In the genomic region with DNA sequence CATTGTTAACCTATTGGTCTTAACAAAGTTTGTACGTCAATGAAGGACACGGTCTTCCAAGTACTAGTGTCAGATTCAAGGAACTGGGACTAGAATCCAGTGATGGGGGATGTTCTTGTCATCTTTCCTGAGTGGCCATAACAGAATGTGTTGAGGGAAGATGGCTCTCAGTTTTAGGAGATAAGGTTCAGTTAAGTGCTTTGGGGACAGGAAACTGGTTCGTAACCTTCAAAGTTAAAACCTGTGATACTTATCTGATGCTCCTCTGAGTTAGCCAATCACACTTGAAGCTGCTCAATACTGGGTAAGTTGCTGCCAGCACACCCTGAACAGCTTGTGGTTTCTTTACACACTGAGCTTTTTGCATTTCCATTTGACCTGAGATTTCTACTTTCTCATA, we compare ENCODE assay signal across 1 cellular context.
TF ChIP-seq lines count a peak whose summit lies in the region.

No MANE protein-coding gene starts in this region.

TF ChIP-seq in K562, 482 proteins besides CTCF, POLR2A, EP300 and RAD21 (continued from another document and continues in another):
- TF ChIP-seq, protein P1, sequence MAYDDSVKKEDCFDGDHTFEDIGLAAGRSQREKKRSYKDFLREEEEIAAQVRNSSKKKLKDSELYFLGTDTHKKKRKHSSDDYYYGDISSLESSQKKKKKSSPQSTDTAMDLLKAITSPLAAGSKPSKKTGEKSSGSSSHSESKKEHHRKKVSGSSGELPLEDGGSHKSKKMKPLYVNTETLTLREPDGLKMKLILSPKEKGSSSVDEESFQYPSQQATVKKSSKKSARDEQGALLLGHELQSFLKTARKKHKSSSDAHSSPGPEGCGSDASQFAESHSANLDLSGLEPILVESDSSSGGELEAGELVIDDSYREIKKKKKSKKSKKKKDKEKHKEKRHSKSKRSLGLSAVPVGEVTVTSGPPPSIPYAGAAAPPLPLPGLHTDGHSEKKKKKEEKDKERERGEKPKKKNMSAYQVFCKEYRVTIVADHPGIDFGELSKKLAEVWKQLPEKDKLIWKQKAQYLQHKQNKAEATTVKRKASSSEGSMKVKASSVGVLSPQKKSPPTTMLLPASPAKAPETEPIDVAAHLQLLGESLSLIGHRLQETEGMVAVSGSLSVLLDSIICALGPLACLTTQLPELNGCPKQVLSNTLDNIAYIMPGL (CRISPR knock-in tag; IDR thresholded peaks at IDR 0.05) = no peak
- TF ChIP-seq ZNF354B (CRISPR knock-in tag; IDR thresholded peaks at IDR 0.05) = no peak
- TF ChIP-seq HDAC8 (tag; IDR thresholded peaks at IDR 0.05) = no peak
- no peak for TF ChIP-seq FOXJ3 (CRISPR knock-in tag; IDR thresholded peaks at IDR 0.05)
- no peak for TF ChIP-seq PCBP2 (IDR thresholded peaks at IDR 0.05; ENCODE audit: low read depth, low read length, poor library complexity, severe bottlenecking)
- no peak for TF ChIP-seq HLTF (IDR thresholded peaks at IDR 0.05)
- TF ChIP-seq, protein P2, sequence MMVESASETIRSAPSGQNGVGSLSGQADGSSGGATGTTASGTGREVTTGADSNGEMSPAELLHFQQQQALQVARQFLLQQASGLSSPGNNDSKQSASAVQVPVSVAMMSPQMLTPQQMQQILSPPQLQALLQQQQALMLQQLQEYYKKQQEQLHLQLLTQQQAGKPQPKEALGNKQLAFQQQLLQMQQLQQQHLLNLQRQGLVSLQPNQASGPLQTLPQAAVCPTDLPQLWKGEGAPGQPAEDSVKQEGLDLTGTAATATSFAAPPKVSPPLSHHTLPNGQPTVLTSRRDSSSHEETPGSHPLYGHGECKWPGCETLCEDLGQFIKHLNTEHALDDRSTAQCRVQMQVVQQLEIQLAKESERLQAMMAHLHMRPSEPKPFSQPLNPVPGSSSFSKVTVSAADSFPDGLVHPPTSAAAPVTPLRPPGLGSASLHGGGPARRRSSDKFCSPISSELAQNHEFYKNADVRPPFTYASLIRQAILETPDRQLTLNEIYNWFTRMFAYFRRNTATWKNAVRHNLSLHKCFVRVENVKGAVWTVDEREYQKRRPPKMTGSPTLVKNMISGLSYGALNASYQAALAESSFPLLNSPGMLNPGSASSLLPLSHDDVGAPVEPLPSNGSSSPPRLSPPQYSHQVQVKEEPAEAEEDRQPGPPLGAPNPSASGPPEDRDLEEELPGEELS (CRISPR knock-in tag; IDR thresholded peaks at IDR 0.05; ENCODE audit: borderline replicate concordance) = no peak
- no peak for TF ChIP-seq BRF2 (IDR thresholded peaks at IDR 0.05; ENCODE audit: borderline replicate concordance, insufficient read depth, insufficient read length)
- TF ChIP-seq LEF1 (IDR thresholded peaks at IDR 0.05) = peak; percentile 36; the same call in 1 of the 2 replicates
- no peak for TF ChIP-seq U2AF2 (optimal IDR thresholded peaks at IDR 0.05; ENCODE audit: low read depth, low read length)
- TF ChIP-seq COPS2 (conservative IDR thresholded peaks at IDR 0.05) = no peak
- TF ChIP-seq HDAC1 (IDR thresholded peaks at IDR 0.05) = peak in 1 of 2 experiments; percentile 57; a peak in 2 of 4 replicates
- TF ChIP-seq MED1 (CRISPR knock-in tag; IDR thresholded peaks at IDR 0.05; ENCODE audit: borderline replicate concordance) = no peak
- TF ChIP-seq GABPB2 (CRISPR knock-in tag; conservative IDR thresholded peaks at IDR 0.05) = no peak
- peak; percentile 25; the same call in 1 of the 2 replicates for TF ChIP-seq SOX6 (IDR thresholded peaks at IDR 0.05)
- TF ChIP-seq, protein P3, sequence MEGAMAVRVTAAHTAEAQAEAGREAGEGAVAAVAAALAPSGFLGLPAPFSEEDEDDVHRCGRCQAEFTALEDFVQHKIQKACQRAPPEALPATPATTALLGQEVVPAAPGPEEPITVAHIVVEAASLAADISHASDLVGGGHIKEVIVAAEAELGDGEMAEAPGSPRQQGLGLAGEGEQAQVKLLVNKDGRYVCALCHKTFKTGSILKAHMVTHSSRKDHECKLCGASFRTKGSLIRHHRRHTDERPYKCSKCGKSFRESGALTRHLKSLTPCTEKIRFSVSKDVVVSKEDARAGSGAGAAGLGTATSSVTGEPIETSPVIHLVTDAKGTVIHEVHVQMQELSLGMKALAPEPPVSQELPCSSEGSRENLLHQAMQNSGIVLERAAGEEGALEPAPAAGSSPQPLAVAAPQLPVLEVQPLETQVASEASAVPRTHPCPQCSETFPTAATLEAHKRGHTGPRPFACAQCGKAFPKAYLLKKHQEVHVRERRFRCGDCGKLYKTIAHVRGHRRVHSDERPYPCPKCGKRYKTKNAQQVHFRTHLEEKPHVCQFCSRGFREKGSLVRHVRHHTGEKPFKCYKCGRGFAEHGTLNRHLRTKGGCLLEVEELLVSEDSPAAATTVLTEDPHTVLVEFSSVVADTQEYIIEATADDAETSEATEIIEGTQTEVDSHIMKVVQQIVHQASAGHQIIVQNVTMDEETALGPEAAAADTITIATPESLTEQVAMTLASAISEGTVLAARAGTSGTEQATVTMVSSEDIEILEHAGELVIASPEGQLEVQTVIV (CRISPR knock-in tag; IDR thresholded peaks at IDR 0.05; ENCODE audit: borderline replicate concordance) = no peak
- TF ChIP-seq SIX5 (IDR thresholded peaks at IDR 0.05; ENCODE audit: borderline replicate concordance in 1 of 2, insufficient read depth in 1 of 2, low read depth in 1 of 2, low read length in 2 of 2) = no peak
- no peak for TF ChIP-seq SRSF7 (optimal IDR thresholded peaks at IDR 0.05; ENCODE audit: low read depth, low read length)
- TF ChIP-seq CHAMP1 (IDR thresholded peaks at IDR 0.05) = peak; percentile 55
- TF ChIP-seq SMARCA5 (IDR thresholded peaks at IDR 0.05) = no peak
- TF ChIP-seq ZNF24 (IDR thresholded peaks at IDR 0.05) = no peak
- no peak for TF ChIP-seq ASH1L (IDR thresholded peaks at IDR 0.05; ENCODE audit: borderline replicate concordance, low read depth, partially characterized antibody)
- TF ChIP-seq HCFC1 (IDR thresholded peaks at IDR 0.05; ENCODE audit: low read depth, low read length) = no peak
- TF ChIP-seq RBBP5 (IDR thresholded peaks at IDR 0.05; ENCODE audit: borderline replicate concordance, insufficient read depth, low read length, poor library complexity, severe bottlenecking) = no peak
- no peak for TF ChIP-seq ZNF133 (CRISPR knock-in tag; IDR thresholded peaks at IDR 0.05)
- TF ChIP-seq, protein P4, sequence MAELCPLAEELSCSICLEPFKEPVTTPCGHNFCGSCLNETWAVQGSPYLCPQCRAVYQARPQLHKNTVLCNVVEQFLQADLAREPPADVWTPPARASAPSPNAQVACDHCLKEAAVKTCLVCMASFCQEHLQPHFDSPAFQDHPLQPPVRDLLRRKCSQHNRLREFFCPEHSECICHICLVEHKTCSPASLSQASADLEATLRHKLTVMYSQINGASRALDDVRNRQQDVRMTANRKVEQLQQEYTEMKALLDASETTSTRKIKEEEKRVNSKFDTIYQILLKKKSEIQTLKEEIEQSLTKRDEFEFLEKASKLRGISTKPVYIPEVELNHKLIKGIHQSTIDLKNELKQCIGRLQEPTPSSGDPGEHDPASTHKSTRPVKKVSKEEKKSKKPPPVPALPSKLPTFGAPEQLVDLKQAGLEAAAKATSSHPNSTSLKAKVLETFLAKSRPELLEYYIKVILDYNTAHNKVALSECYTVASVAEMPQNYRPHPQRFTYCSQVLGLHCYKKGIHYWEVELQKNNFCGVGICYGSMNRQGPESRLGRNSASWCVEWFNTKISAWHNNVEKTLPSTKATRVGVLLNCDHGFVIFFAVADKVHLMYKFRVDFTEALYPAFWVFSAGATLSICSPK (IDR thresholded peaks at IDR 0.05; ENCODE audit: borderline replicate concordance) = no peak
- TF ChIP-seq MIER1 (IDR thresholded peaks at IDR 0.05; ENCODE audit: low read depth) = no peak
- TF ChIP-seq, protein P5, sequence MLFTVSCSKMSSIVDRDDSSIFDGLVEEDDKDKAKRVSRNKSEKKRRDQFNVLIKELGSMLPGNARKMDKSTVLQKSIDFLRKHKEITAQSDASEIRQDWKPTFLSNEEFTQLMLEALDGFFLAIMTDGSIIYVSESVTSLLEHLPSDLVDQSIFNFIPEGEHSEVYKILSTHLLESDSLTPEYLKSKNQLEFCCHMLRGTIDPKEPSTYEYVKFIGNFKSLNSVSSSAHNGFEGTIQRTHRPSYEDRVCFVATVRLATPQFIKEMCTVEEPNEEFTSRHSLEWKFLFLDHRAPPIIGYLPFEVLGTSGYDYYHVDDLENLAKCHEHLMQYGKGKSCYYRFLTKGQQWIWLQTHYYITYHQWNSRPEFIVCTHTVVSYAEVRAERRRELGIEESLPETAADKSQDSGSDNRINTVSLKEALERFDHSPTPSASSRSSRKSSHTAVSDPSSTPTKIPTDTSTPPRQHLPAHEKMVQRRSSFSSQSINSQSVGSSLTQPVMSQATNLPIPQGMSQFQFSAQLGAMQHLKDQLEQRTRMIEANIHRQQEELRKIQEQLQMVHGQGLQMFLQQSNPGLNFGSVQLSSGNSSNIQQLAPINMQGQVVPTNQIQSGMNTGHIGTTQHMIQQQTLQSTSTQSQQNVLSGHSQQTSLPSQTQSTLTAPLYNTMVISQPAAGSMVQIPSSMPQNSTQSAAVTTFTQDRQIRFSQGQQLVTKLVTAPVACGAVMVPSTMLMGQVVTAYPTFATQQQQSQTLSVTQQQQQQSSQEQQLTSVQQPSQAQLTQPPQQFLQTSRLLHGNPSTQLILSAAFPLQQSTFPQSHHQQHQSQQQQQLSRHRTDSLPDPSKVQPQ (CRISPR knock-in tag; IDR thresholded peaks at IDR 0.05; ENCODE audit: borderline replicate concordance) = no peak
- no peak for TF ChIP-seq ZNF57 (CRISPR knock-in tag; IDR thresholded peaks at IDR 0.05)
- TF ChIP-seq, protein P6, sequence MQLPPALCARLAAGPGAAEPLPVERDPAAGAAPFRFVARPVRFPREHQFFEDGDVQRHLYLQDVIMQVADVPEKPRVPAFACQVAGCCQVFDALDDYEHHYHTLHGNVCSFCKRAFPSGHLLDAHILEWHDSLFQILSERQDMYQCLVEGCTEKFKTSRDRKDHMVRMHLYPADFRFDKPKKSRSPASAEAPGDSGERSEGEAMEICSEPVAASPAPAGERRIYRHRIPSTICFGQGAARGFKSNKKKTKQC (CRISPR knock-in tag; IDR thresholded peaks at IDR 0.05) = no peak
- no peak for TF ChIP-seq RBM25 (IDR thresholded peaks at IDR 0.05; ENCODE audit: low read depth, low read length, severe bottlenecking)
- TF ChIP-seq, protein P7, sequence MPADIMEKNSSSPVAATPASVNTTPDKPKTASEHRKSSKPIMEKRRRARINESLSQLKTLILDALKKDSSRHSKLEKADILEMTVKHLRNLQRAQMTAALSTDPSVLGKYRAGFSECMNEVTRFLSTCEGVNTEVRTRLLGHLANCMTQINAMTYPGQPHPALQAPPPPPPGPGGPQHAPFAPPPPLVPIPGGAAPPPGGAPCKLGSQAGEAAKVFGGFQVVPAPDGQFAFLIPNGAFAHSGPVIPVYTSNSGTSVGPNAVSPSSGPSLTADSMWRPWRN (IDR thresholded peaks at IDR 0.05; ENCODE audit: low read depth) = no peak
- TF ChIP-seq, protein P8, sequence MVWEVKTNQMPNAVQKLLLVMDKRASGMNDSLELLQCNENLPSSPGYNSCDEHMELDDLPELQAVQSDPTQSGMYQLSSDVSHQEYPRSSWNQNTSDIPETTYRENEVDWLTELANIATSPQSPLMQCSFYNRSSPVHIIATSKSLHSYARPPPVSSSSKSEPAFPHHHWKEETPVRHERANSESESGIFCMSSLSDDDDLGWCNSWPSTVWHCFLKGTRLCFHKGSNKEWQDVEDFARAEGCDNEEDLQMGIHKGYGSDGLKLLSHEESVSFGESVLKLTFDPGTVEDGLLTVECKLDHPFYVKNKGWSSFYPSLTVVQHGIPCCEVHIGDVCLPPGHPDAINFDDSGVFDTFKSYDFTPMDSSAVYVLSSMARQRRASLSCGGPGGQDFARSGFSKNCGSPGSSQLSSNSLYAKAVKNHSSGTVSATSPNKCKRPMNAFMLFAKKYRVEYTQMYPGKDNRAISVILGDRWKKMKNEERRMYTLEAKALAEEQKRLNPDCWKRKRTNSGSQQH (CRISPR knock-in tag; IDR thresholded peaks at IDR 0.05) = no peak
- peak; percentile 45; the same call in 1 of the 2 replicates for TF ChIP-seq MYBL2 (IDR thresholded peaks at IDR 0.05; ENCODE audit: low read depth)
- no peak for TF ChIP-seq MYBL2 (CRISPR knock-in tag; IDR thresholded peaks at IDR 0.05; ENCODE audit: borderline replicate concordance)
- TF ChIP-seq, protein P9, sequence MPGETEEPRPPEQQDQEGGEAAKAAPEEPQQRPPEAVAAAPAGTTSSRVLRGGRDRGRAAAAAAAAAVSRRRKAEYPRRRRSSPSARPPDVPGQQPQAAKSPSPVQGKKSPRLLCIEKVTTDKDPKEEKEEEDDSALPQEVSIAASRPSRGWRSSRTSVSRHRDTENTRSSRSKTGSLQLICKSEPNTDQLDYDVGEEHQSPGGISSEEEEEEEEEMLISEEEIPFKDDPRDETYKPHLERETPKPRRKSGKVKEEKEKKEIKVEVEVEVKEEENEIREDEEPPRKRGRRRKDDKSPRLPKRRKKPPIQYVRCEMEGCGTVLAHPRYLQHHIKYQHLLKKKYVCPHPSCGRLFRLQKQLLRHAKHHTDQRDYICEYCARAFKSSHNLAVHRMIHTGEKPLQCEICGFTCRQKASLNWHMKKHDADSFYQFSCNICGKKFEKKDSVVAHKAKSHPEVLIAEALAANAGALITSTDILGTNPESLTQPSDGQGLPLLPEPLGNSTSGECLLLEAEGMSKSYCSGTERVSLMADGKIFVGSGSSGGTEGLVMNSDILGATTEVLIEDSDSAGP (CRISPR knock-in tag; IDR thresholded peaks at IDR 0.05) = no peak
